In the genomic region with DNA sequence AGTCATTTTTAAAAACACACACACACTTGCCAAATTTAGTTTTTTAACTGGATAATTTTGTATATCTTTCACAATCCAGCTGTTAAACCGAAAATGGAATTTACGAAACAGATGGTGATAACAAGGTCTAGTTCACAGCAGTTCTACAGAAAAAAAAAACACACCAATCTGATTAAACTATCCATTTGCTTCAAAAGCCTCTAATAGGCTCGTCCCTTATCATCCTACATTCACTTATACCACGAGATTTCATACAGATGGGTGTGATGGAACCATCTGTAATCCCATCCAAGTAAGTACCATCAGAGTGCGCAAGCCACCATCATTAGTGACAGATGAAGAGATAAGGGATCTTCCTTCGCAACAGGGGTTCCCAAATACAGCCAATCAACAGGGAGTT, we compare ENCODE assay signal across 10 cellular contexts. TPM values are rescaled to one million over a fixed set of nuclear protein-coding genes. Genes with fewer than 3 reads are reported as not detected.
DNase-seq lines count a peak whose midpoint lies in the region; ATAC-seq and TF ChIP-seq lines count a peak whose summit lies in the region.
"Had no signal": no experiment of that assay in that cellular context is flagged by ENCODE, and none has a peak within 500 bp of the region (broad histone marks: within the 10 kb centered on the region; RNA-seq: fewer than 3 reads in every experiment).

No MANE protein-coding gene starts in this region.

- intact Hi-C loops in activated CD4-positive, alpha-beta T cell treated with anti-CD3 and anti-CD28 coated beads for 36 hours (cut with DNase I, micrococcal nuclease), result loop anchor here in 1 of 2 experiments (1.0 kb wide), 1 partner anchor 20 kb away; a partner anchor contains a TSS
- intact Hi-C loops in Right ventricle myocardium superior (cut with DNase I), result no loop called here

- DNase-seq in activated CD4-positive, alpha-beta T cell treated with anti-CD3 and anti-CD28 coated beads for 36 hours, result no peak
- no peak for DNase-seq in activated CD4-positive, alpha-beta T cell treated with anti-CD3 and anti-CD28 coated beads, Interleukin-2, amount 50 U/mL, for 4 hours
- no peak for DNase-seq in Right ventricle myocardium superior
- DNase-seq: NCI-H226, trophoblast cell had no signal

- TF ChIP-seq CTCF in VCaP (conservative IDR thresholded peaks at IDR 0.05), result no peak

- no peak for ATAC-seq in activated CD4-positive, alpha-beta T cell treated with anti-CD3 and anti-CD28 coated beads for 36 hours
- ATAC-seq in Right ventricle myocardium superior (ENCODE audit: poor library complexity), result peak; percentile 35
- ATAC-seq in stimulated activated memory B cell treated with anti-CD40 and anti-IgM and Interleukin-4, amounts not matched to agents 10 μg/mL and 1 μg/mL and 100 μg/mL, for 72 hours, result no peak
- no peak for ATAC-seq in HG03457 (IDR thresholded peaks at IDR 0.05; ENCODE audit: unreplicated experiment)
- no peak for ATAC-seq in GM19452 (IDR thresholded peaks at IDR 0.05; ENCODE audit: unreplicated experiment)
- ATAC-seq in HG02678 (IDR thresholded peaks at IDR 0.05; ENCODE audit: unreplicated experiment), result no peak

- no peak overlapping the region for H3K4me3 Mint-ChIP-seq in activated CD4-positive, alpha-beta T cell treated with anti-CD3 and anti-CD28 coated beads for 36 hours
- H3K4me3 Mint-ChIP-seq in stimulated activated memory B cell treated with anti-CD40 and anti-IgM and Interleukin-4, amounts not matched to agents 10 μg/mL and 1 μg/mL and 100 μg/mL, for 72 hours, result no peak overlapping the region

- peaks cover 37% of the 10 kb centered on the region for H3K4me1 Mint-ChIP-seq in activated CD4-positive, alpha-beta T cell treated with anti-CD3 and anti-CD28 coated beads for 36 hours
- H3K4me1 Mint-ChIP-seq in stimulated activated memory B cell treated with anti-CD40 and anti-IgM and Interleukin-4, amounts not matched to agents 10 μg/mL and 1 μg/mL and 100 μg/mL, for 72 hours, result peaks cover 15% of the 10 kb centered on the region

- H3K27ac Mint-ChIP-seq in activated CD4-positive, alpha-beta T cell treated with anti-CD3 and anti-CD28 coated beads for 36 hours, result peak overlapping the region; percentile 100
- H3K27ac Mint-ChIP-seq in stimulated activated memory B cell treated with anti-CD40 and anti-IgM and Interleukin-4, amounts not matched to agents 10 μg/mL and 1 μg/mL and 100 μg/mL, for 72 hours, result peak overlapping the region; percentile 96

- CTCF ChIA-PET in activated CD4-positive, alpha-beta T cell treated with anti-CD3 and anti-CD28 coated beads for 36 hours (lab: Charles Lee), result interaction anchor here (1.0 to 2.6 kb wide), 7 partner anchors 9 to 382 kb away, joined by 3 to 14 read pairs (median 5); a partner anchor contains a TSS

- peak overlapping the region; percentile 44; the same call in 1 of the 2 replicates for H3K27ac ChIP-seq in VCaP

- H3K36me3 Mint-ChIP-seq in activated CD4-positive, alpha-beta T cell treated with anti-CD3 and anti-CD28 coated beads for 36 hours (ENCODE audit: low read depth), result peaks cover 7% of the 10 kb centered on the region
- no peaks in the 10 kb centered on the region for H3K36me3 Mint-ChIP-seq in stimulated activated memory B cell treated with anti-CD40 and anti-IgM and Interleukin-4, amounts not matched to agents 10 μg/mL and 1 μg/mL and 100 μg/mL, for 72 hours

- H3K27me3 Mint-ChIP-seq in activated CD4-positive, alpha-beta T cell treated with anti-CD3 and anti-CD28 coated beads for 36 hours, result no peaks in the 10 kb centered on the region
- no peaks in the 10 kb centered on the region for H3K27me3 Mint-ChIP-seq in stimulated activated memory B cell treated with anti-CD40 and anti-IgM and Interleukin-4, amounts not matched to agents 10 μg/mL and 1 μg/mL and 100 μg/mL, for 72 hours

- no peaks in the 10 kb centered on the region for H3K9me3 Mint-ChIP-seq in activated CD4-positive, alpha-beta T cell treated with anti-CD3 and anti-CD28 coated beads for 36 hours (ENCODE audit: low read depth)
- no peaks in the 10 kb centered on the region for H3K9me3 Mint-ChIP-seq in stimulated activated memory B cell treated with anti-CD40 and anti-IgM and Interleukin-4, amounts not matched to agents 10 μg/mL and 1 μg/mL and 100 μg/mL, for 72 hours

- POLR2A ChIA-PET in activated CD4-positive, alpha-beta T cell treated with anti-CD3 and anti-CD28 coated beads for 36 hours (lab: Charles Lee), result interaction anchor here (0.7 kb wide), 1 partner anchor 39 kb away, joined by 4 read pairs; no protein-coding TSS in a partner anchor

RNA-seq across cellular contexts. Expression of a gene that starts 20.1 kb away (rescaled TPM):
- 10 to 100 TPM; 28.1 to 36.4 TPM for total RNA-seq in activated CD4-positive, alpha-beta T cell treated with anti-CD3 and anti-CD28 coated beads for 36 hours
- total RNA-seq in Right ventricle myocardium superior, result 1.9 TPM

Comparison
In these comparisons a context has a peak if more than half of its experiments do, and no peak if none do; other contexts are left out.
1. RNA of a gene that starts 20.1 kb away (total RNA-seq): 28.1 to 36.4 TPM in activated CD4-positive, alpha-beta T cell treated with anti-CD3 and anti-CD28 coated beads for 36 hours; 1.9 TPM in Right ventricle myocardium superior (single experiment); every median in the first group is over 10 times any median in the second.